In the genomic region with DNA sequence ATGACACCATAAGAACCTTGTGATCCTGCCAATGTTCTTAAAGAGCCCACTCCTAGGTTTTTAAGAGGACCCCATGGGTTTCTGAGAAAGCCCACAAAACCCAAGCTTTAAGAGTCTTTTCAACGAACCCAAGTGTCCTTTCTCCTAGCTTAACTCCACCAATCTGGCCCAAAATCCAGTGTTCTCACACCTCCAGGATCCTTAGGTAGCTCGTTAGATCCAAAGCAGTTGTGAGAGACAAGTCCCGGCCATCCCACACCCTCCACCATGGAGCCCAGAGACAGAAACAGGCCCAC, we compare ENCODE assay signal across 9 cellular contexts. TPM values are rescaled to one million over a fixed set of nuclear protein-coding genes. Genes with fewer than 3 reads are reported as not detected.
DNase-seq lines count a peak whose midpoint lies in the region; ATAC-seq and TF ChIP-seq lines count a peak whose summit lies in the region.
"Had no signal": no experiment of that assay in that cellular context is flagged by ENCODE, and none has a peak within 500 bp of the region (broad histone marks: within the 10 kb centered on the region; RNA-seq: fewer than 3 reads in every experiment).

No MANE protein-coding gene starts in this region.

- peaks cover 35% of the 10 kb centered on the region for H3K36me3 Mint-ChIP-seq in activated CD8-positive, alpha-beta memory T cell treated with anti-CD3 and anti-CD28 coated beads, Interleukin-2, amount 10 ng/mL, durations not matched to agents 7 days and 5 days
- H3K36me3 Mint-ChIP-seq in activated naive CD8-positive, alpha-beta T cell = peaks cover 2% of the 10 kb centered on the region

- H3K4me3 ChIP-seq in right lobe of liver (peak overlapping the region; percentile 93 to 99 (median 94)), thoracic aorta (peak overlapping the region; percentile 94)

- TF ChIP-seq CTCF in right lobe of liver (IDR thresholded peaks at IDR 0.05) = no peak
- TF ChIP-seq CTCF in thoracic aorta (IDR thresholded peaks at IDR 0.05) = no peak

- H3K4me1 ChIP-seq in right lobe of liver (peaks cover 0 to 34% (median 16%) of the 10 kb centered on the region in 4 donors), thoracic aorta (ENCODE audit: control insufficient read depth in 1 of 2, low read depth in 2 of 2) (peaks cover 14 to 24% of the 10 kb centered on the region in 2 donors)

- CTCF ChIA-PET in activated CD8-positive, alpha-beta memory T cell treated with anti-CD3 and anti-CD28 coated beads, Interleukin-2, amount 10 ng/mL, durations not matched to agents 7 days and 5 days (lab: Charles Lee) = interaction anchor here (0.7 to 5.1 kb wide), 17 partner anchors 10 to 272 kb away, joined by 3 to 61 read pairs (median 16); partner anchors contain the start of genes CREB3L4, CRTC2, GATAD2B and JTB

- peak overlapping the region; percentile 83 for H3K4me3 Mint-ChIP-seq in activated CD8-positive, alpha-beta memory T cell treated with anti-CD3 and anti-CD28 coated beads, Interleukin-2, amount 10 ng/mL, durations not matched to agents 7 days and 5 days
- H3K4me3 Mint-ChIP-seq in activated naive CD8-positive, alpha-beta T cell = peak overlapping the region; percentile 92

- intact Hi-C loops in right lobe of liver (cut with DNase I) = no loop called here

- H3K27me3 ChIP-seq in right lobe of liver (no peaks in the 10 kb centered on the region), thoracic aorta (replicated peaks; ENCODE audit: insufficient read depth) (no peaks in the 10 kb centered on the region)

- DNase-seq in activated CD8-positive, alpha-beta memory T cell treated with anti-CD3 and anti-CD28 coated beads, Interleukin-2, amount 10 ng/mL, durations not matched to agents 7 days and 5 days = no peak
- DNase-seq in activated CD8-positive, alpha-beta memory T cell treated with anti-CD3 and anti-CD28 coated beads for 24 hours = no peak
- DNase-seq in right lobe of liver (no peak), thoracic aorta (ENCODE audit: low spot score) (no peak), SKM-1 (lab: John Stamatoyannopoulos, UW; ENCODE audit: unreplicated experiment) (no peak), NCI-H2227 treated with DMSO at 0.1 percent for 48 hours (lab: John Stamatoyannopoulos, UW) (no peak)
- DNase-seq: NCI-H446 had no signal

- H3K9me3 Mint-ChIP-seq in activated CD8-positive, alpha-beta memory T cell treated with anti-CD3 and anti-CD28 coated beads, Interleukin-2, amount 10 ng/mL, durations not matched to agents 7 days and 5 days (ENCODE audit: low read depth) = no peaks in the 10 kb centered on the region
- H3K9me3 Mint-ChIP-seq in activated naive CD8-positive, alpha-beta T cell (ENCODE audit: low read depth) = no peaks in the 10 kb centered on the region

- H3K27ac Mint-ChIP-seq in activated CD8-positive, alpha-beta memory T cell treated with anti-CD3 and anti-CD28 coated beads, Interleukin-2, amount 10 ng/mL, durations not matched to agents 7 days and 5 days = peak overlapping the region; percentile 98
- H3K27ac Mint-ChIP-seq in activated naive CD8-positive, alpha-beta T cell = peak overlapping the region; percentile 91

- no peak for ATAC-seq in activated CD8-positive, alpha-beta memory T cell treated with anti-CD3 and anti-CD28 coated beads, Interleukin-2, amount 10 ng/mL, durations not matched to agents 7 days and 5 days
- no peak for ATAC-seq in right lobe of liver
- no peak for ATAC-seq in thoracic aorta (ENCODE audit: insufficient number of reproducible peaks, low FRiP score, low read depth)
- no peak for ATAC-seq in GM21381 (IDR thresholded peaks at IDR 0.05; ENCODE audit: unreplicated experiment)

- H3K9me3 ChIP-seq in right lobe of liver = no peaks in the 10 kb centered on the region
- H3K9me3 ChIP-seq in thoracic aorta = no peaks in the 10 kb centered on the region

- TF ChIP-seq POLR2A in right lobe of liver (IDR thresholded peaks at IDR 0.05) = no peak

- H3K36me3 ChIP-seq in right lobe of liver = peaks cover 0 to 15% (median 5%) of the 10 kb centered on the region in 4 donors
- peaks cover 39% of the 10 kb centered on the region for H3K36me3 ChIP-seq in thoracic aorta

- WGBS in right lobe of liver (ENCODE audit: insufficient coverage, low coverage, low lambda C conversion rate, missing lambda C conversion rate) = 59% methylated on average over 3 of the region's 3 CpGs

- H3K27ac ChIP-seq in right lobe of liver = peak overlapping the region; percentile 97 to 100 (median 100)
- peak overlapping the region; percentile 93 to 95 for H3K27ac ChIP-seq in thoracic aorta

- H3K27me3 Mint-ChIP-seq in activated CD8-positive, alpha-beta memory T cell treated with anti-CD3 and anti-CD28 coated beads, Interleukin-2, amount 10 ng/mL, durations not matched to agents 7 days and 5 days = no peaks in the 10 kb centered on the region
- H3K27me3 Mint-ChIP-seq in activated naive CD8-positive, alpha-beta T cell = no peaks in the 10 kb centered on the region

- H3K4me1 Mint-ChIP-seq in activated CD8-positive, alpha-beta memory T cell treated with anti-CD3 and anti-CD28 coated beads, Interleukin-2, amount 10 ng/mL, durations not matched to agents 7 days and 5 days = peaks cover 27% of the 10 kb centered on the region
- peaks cover 30% of the 10 kb centered on the region for H3K4me1 Mint-ChIP-seq in activated naive CD8-positive, alpha-beta T cell (ENCODE audit: low read depth)

RNA-seq across cellular contexts. Expression of gene DENND4B, which starts 1.7 kb away (rescaled TPM):
- total RNA-seq in activated CD8-positive, alpha-beta memory T cell treated with anti-CD3 and anti-CD28 coated beads, Interleukin-2, amount 10 ng/mL, durations not matched to agents 7 days and 5 days = 100 to 1,000 TPM; 147 to 173 TPM
- total RNA-seq in right lobe of liver (10 to 100 TPM; 13.0 to 27.5 (median 20.2) TPM), thoracic aorta (10 to 100 TPM; 59.0 to 82.7 TPM)

RNA-seq across cellular contexts. Expression of gene CRTC2, which starts 13.6 kb away (rescaled TPM):
- total RNA-seq in activated CD8-positive, alpha-beta memory T cell treated with anti-CD3 and anti-CD28 coated beads, Interleukin-2, amount 10 ng/mL, durations not matched to agents 7 days and 5 days = 10 to 100 TPM; 86.3 to 98.5 TPM
- total RNA-seq in right lobe of liver (10 to 100 TPM in 4 of 6 experiments, 1 to 10 TPM in 2; 4.8 to 19.5 (median 18.3) TPM), thoracic aorta (10 to 100 TPM; 22.6 to 92.7 TPM)

RNA-seq across cellular contexts. Expression of gene SLC39A1, which starts 18.6 kb away (rescaled TPM):
- total RNA-seq in activated CD8-positive, alpha-beta memory T cell treated with anti-CD3 and anti-CD28 coated beads, Interleukin-2, amount 10 ng/mL, durations not matched to agents 7 days and 5 days = 10 to 100 TPM; 38.1 to 48.0 TPM
- total RNA-seq in right lobe of liver (10 to 100 TPM; 33.0 to 63.6 (median 47.7) TPM), thoracic aorta (100 to 1,000 TPM; 102 to 136 TPM)

RNA-seq across cellular contexts. Expression of gene GATAD2B, which starts 22.0 kb away (rescaled TPM):
- total RNA-seq in activated CD8-positive, alpha-beta memory T cell treated with anti-CD3 and anti-CD28 coated beads, Interleukin-2, amount 10 ng/mL, durations not matched to agents 7 days and 5 days = 10 to 100 TPM; 72.5 to 77.9 TPM
- 10 to 100 TPM in 5 of 6 experiments, 1 to 10 TPM in 1; 9.8 to 20.3 (median 16.8) TPM for total RNA-seq in right lobe of liver
- total RNA-seq in thoracic aorta = 10 to 100 TPM; 22.7 to 31.5 TPM

RNA-seq across cellular contexts. Expression of gene CREB3L4, which starts 22.9 kb away (rescaled TPM):
- total RNA-seq in activated CD8-positive, alpha-beta memory T cell treated with anti-CD3 and anti-CD28 coated beads, Interleukin-2, amount 10 ng/mL, durations not matched to agents 7 days and 5 days = 1 to 10 TPM; 6.3 to 8.5 TPM
- total RNA-seq in right lobe of liver = 10 to 100 TPM in 1 of 6 experiments, 1 to 10 TPM in 5; 4.9 to 11.1 (median 8.2) TPM
- total RNA-seq in thoracic aorta = 10 to 100 TPM in 1 of 2 donors, 1 to 10 TPM in 1; 3.2 to 11.1 TPM
